ENCODE assay signal across 14 cellular contexts in the genomic region with DNA sequence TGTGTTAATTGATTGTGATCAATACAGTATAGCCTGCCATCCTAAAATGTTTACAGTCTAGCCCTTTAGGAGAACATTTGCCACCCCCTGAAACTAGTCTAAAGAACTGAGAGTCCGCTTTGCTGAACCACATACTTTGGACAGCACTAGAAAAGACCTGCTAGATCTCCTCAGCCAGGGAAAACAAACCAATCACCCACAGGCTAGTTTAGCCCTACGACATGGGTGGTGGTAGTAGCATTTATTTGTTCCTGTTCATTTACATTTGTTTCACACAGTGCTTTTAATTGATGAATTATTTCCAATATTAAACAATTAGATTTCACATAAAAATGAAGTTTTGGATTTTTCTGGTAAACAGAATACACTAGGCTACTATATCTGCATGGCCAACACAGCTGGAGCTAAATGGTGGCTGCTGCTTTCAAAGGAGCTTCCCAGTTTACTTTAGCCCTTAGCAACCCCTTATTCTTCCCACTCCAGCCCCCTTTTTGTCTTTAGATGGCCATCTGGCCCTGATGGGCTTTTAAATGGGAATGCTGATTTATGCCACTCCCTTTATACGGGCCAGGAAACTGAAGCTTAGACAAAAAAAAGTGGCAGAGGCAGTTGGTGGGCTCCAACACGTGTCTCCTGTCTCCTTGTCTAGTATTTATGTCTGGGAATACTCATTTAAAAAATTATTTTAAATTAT.
DNase-seq lines count a peak whose midpoint lies in the region; ATAC-seq and TF ChIP-seq lines count a peak whose summit lies in the region.
"Had no signal": no experiment of that assay in that cellular context is flagged by ENCODE, and none has a peak within 500 bp of the region (broad histone marks: within the 10 kb centered on the region; RNA-seq: fewer than 3 reads in every experiment).

No MANE protein-coding gene starts in this region.

- H3K4me3 ChIP-seq in PC-3 (ENCODE audit: low read length) (no peak overlapping the region), hepatocyte (no peak overlapping the region), osteoblast (ENCODE audit: insufficient read depth, low read length) (no peak overlapping the region)

- H3K4me1 ChIP-seq in PC-3 (ENCODE audit: insufficient read depth, low read length) (peaks cover 73% of the 10 kb centered on the region), hepatocyte (ENCODE audit: insufficient read depth) (peaks cover 62% of the 10 kb centered on the region), osteoblast (ENCODE audit: insufficient read depth, low read length) (peaks cover 30% of the 10 kb centered on the region)

- H3K4me2 ChIP-seq in PC-3 (ENCODE audit: low read length) (peak overlapping the region; percentile 60), hepatocyte (peak overlapping the region; percentile 47), osteoblast (ENCODE audit: insufficient read depth, low read length) (no peak overlapping the region)

- H3K27me3 ChIP-seq in PC-3 (ENCODE audit: low read length) (no peaks in the 10 kb centered on the region), hepatocyte (no peaks in the 10 kb centered on the region), osteoblast (ENCODE audit: insufficient read depth, low read length) (no peaks in the 10 kb centered on the region)

- POLR2A ChIA-PET in PC-3 (lab: Charles Lee; ENCODE audit: unreplicated experiment), result interaction anchor here (0.6 kb wide), 1 partner anchor 951 kb away, joined by 3 read pairs; no protein-coding TSS in a partner anchor

- peaks cover 73% of the 10 kb centered on the region for H3K79me2 ChIP-seq in PC-3 (ENCODE audit: low read length)
- H3K79me2 ChIP-seq in hepatocyte, result no peaks in the 10 kb centered on the region
- H3K79me2 ChIP-seq in osteoblast (ENCODE audit: insufficient read depth, low read length), result no peaks in the 10 kb centered on the region

- intact Hi-C loops in PC-3 (cut with micrococcal nuclease), result no loop called here

- WGBS in hepatocyte (ENCODE audit: low lambda C conversion rate, missing lambda C conversion rate), result 63% methylated on average over 4 of the region's 4 CpGs

- H3K9me3 ChIP-seq in PC-3 (ENCODE audit: low read length), result no peaks in the 10 kb centered on the region
- H3K9me3 ChIP-seq in hepatocyte (ENCODE audit: low read depth), result no peaks in the 10 kb centered on the region
- no peaks in the 10 kb centered on the region for H3K9me3 ChIP-seq in osteoblast (ENCODE audit: low read depth, low read length)

- peaks cover 8% of the 10 kb centered on the region for H3F3A ChIP-seq in PC-3 (ENCODE audit: low read length, unreplicated experiment)

- H2AFZ ChIP-seq in PC-3 (ENCODE audit: low read length) (no peak overlapping the region), hepatocyte (no peak overlapping the region), osteoblast (ENCODE audit: low read length) (peak overlapping the region; percentile 23)

- H3K27ac ChIP-seq in PC-3 (ENCODE audit: low read length) (peak overlapping the region; percentile 100), hepatocyte (peak overlapping the region; percentile 71), osteoblast (ENCODE audit: low read depth, low read length) (peak overlapping the region; percentile 75)

- H3K9me2 ChIP-seq in PC-3 (replicated peaks; ENCODE audit: low read length), result no peaks in the 10 kb centered on the region
- no peaks in the 10 kb centered on the region for H3K9me2 ChIP-seq in hepatocyte (replicated peaks; ENCODE audit: insufficient read depth)

- H4K20me1 ChIP-seq in PC-3 (ENCODE audit: low read length) (no peaks in the 10 kb centered on the region), hepatocyte (ENCODE audit: insufficient read depth, poor library complexity, severe bottlenecking) (no peaks in the 10 kb centered on the region), osteoblast (ENCODE audit: insufficient read depth, low read length) (no peaks in the 10 kb centered on the region)

- H3K36me3 ChIP-seq in PC-3 (ENCODE audit: low read depth, low read length), result peaks cover 12% of the 10 kb centered on the region
- H3K36me3 ChIP-seq in hepatocyte (replicated peaks; ENCODE audit: insufficient read depth, low read depth), result no peaks in the 10 kb centered on the region
- H3K36me3 ChIP-seq in osteoblast (ENCODE audit: insufficient read depth, low read length), result no peaks in the 10 kb centered on the region

- TF ChIP-seq CTCF in PC-3 (conservative IDR thresholded peaks at IDR 0.05; ENCODE audit: low read depth, low read length), result no peak
- TF ChIP-seq CTCF in hepatocyte (IDR thresholded peaks at IDR 0.05; ENCODE audit: poor library complexity), result no peak
- TF ChIP-seq CTCF in osteoblast (IDR thresholded peaks at IDR 0.05; ENCODE audit: extremely low read depth, low read depth, low read length), result no peak

- DNase-seq in DMS53 (lab: John Stamatoyannopoulos, UW) (peak; percentile 4), DMS53 treated with DMSO at 0.1 percent for 48 hours (lab: John Stamatoyannopoulos, UW; ENCODE audit: unreplicated experiment) (no peak), PC-3 (no peak), hepatocyte (ENCODE audit: low spot score) (no peak), osteoblast (ENCODE audit: insufficient read length, low spot score, missing footprints) (no peak), activated gamma-delta T cell (lab: John Stamatoyannopoulos, UW) (no peak), NCI-H446 treated with DMSO at 0.1 percent for 48 hours (lab: John Stamatoyannopoulos, UW) (no peak)
- DNase-seq in activated CD4-positive, alpha-beta T cell treated with anti-CD3 and anti-CD28 coated beads for 4 hours, result no peak
- DNase-seq: activated CD4-positive, alpha-beta T cell treated with anti-CD3 and anti-CD28 coated beads, Interleukin-2, amount 50 U/mL, for 4 hours; activated T-cell treated with anti-CD3 and anti-CD28 coated beads, Interleukin-2, amount 50 U/mL, for 48 hours; left colon; naive B cell; NCI-H2029 treated with DMSO at 0.1 percent for 48 hours; SHP77 treated with DMSO at 0.1 percent for 48 hours had no signal

- no peak for ATAC-seq in PC-3
- ATAC-seq: left colon had no signal

- CTCF ChIA-PET in PC-3 (lab: Charles Lee), result no interaction called here

- BruUV-seq in PC-3 (replicated peaks; lab: Mats Ljungman, UMichigan), result no TSS peak

- H3K9ac ChIP-seq in PC-3 (ENCODE audit: low read length), result peak overlapping the region; percentile 94
